Comparison of ENCODE assay signal across 1 cellular context in the genomic region with DNA sequence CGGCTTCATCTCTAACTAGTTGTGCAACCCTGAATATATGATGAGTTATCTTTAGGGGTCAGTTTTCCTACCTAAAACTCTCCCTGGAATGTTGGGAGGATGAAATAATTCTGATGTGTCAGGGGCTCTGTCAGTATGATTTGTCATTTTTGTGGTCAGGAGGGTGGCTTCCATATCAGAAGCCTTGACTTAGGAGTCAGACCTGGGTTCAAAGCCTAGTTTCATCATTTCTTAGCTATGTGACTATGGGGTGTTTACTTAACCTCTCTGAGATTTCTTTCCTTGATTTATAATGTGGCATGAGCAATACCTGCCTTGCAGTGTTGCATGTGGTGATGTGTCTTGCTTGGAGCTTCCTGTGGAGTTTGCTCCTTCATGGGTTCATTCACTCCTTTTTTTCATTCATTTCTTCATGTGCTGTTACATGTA.
TF ChIP-seq lines count a peak whose summit lies in the region.

No MANE protein-coding gene starts in this region.

TF ChIP-seq in H1, 55 proteins besides CTCF, POLR2A, EP300 and RAD21 (continued from another document):
- TF ChIP-seq CHD7 (IDR thresholded peaks at IDR 0.05; ENCODE audit: insufficient replicate concordance, low read length) = no peak
